Comparison of ENCODE assay signal across 30 cellular contexts in genomic region chr13:43693639-43694038, GRCh38.
"Had no signal": no experiment of that assay in that cellular context is flagged by ENCODE, and none has a peak within 500 bp of the region (broad histone marks: within the 10 kb centered on the region; RNA-seq: fewer than 3 reads in every experiment).

No MANE protein-coding gene starts in this region.

- FAIRE-seq: islet of Langerhans, small intestine, urothelium cell line had no signal

- H3K4me1 ChIP-seq: left lung, prostate gland, spleen, suprapubic skin, tibial artery, upper lobe of right lung had no signal

- H3K27ac ChIP-seq: left lung, ovary, prostate gland, sigmoid colon, spleen, suprapubic skin, thoracic aorta, tibial artery, upper lobe of right lung had no signal

- DNase-seq: hippocampal formation; immature natural killer cell; kidney; left colon; left lung; mesendoderm; naive B cell; natural killer cell; nephron progenitor cell; ovary; posterior cingulate gyrus; retina; right cardiac atrium; sigmoid colon; small intestine; spleen; stimulated activated CD4-positive, alpha-beta T cell treated with anti-CD3 and anti-CD28 coated beads, Interleukin-4, amount 100 ng/mL, for 24 hours; stimulated activated naive CD4-positive, alpha-beta T cell; tibial artery; trophoblast cell; upper lobe of right lung had no signal

- ATAC-seq: left colon; left lung; natural killer cell; right cardiac atrium; stimulated activated effector memory CD8-positive, alpha-beta T cell treated with anti-CD3 and anti-CD28 coated beads, Interleukin-12 subunit alpha, Interleukin-12 subunit beta, amount 100 ng/mL, for 72 hours; upper lobe of right lung had no signal

- H3K4me3 Mint-ChIP-seq: immature natural killer cell; mesothelial cell of epicardium; naive B cell; natural killer cell; nephron progenitor cell; stimulated activated effector memory CD8-positive, alpha-beta T cell treated with anti-CD3 and anti-CD28 coated beads, Interleukin-12 subunit alpha, Interleukin-12 subunit beta, amount 100 ng/mL, for 72 hours; stimulated activated naive CD8-positive, alpha-beta T cell treated with anti-CD3 and anti-CD28 coated beads, Interleukin-15, Interleukin-2, amounts not matched to agents 100 ng/mL and 50 ng/mL, for 24 hours had no signal

- H3K9me3 Mint-ChIP-seq: immature natural killer cell; mesothelial cell of epicardium; naive B cell; nephron progenitor cell; stimulated activated effector memory CD8-positive, alpha-beta T cell treated with anti-CD3 and anti-CD28 coated beads, Interleukin-12 subunit alpha, Interleukin-12 subunit beta, amount 100 ng/mL, for 72 hours; stimulated activated naive CD8-positive, alpha-beta T cell treated with anti-CD3 and anti-CD28 coated beads, Interleukin-15, Interleukin-2, amounts not matched to agents 100 ng/mL and 50 ng/mL, for 24 hours had no signal

- H3K9me3 ChIP-seq: left lung, ovary, prostate gland, sigmoid colon, spleen, suprapubic skin, thoracic aorta, tibial artery, upper lobe of right lung had no signal

- H3K4me1 Mint-ChIP-seq: immature natural killer cell; naive B cell; natural killer cell; nephron progenitor cell; stimulated activated effector memory CD8-positive, alpha-beta T cell treated with anti-CD3 and anti-CD28 coated beads, Interleukin-12 subunit alpha, Interleukin-12 subunit beta, amount 100 ng/mL, for 72 hours had no signal

- H3K36me3 Mint-ChIP-seq: immature natural killer cell; mesothelial cell of epicardium; naive B cell; natural killer cell; stimulated activated effector memory CD8-positive, alpha-beta T cell treated with anti-CD3 and anti-CD28 coated beads, Interleukin-12 subunit alpha, Interleukin-12 subunit beta, amount 100 ng/mL, for 72 hours had no signal

- H3K36me3 ChIP-seq: left lung, ovary, prostate gland, sigmoid colon, spleen, suprapubic skin, thoracic aorta, tibial artery, upper lobe of right lung had no signal

- H3K27ac Mint-ChIP-seq: immature natural killer cell; mesothelial cell of epicardium; naive B cell; natural killer cell; nephron progenitor cell; stimulated activated effector memory CD8-positive, alpha-beta T cell treated with anti-CD3 and anti-CD28 coated beads, Interleukin-12 subunit alpha, Interleukin-12 subunit beta, amount 100 ng/mL, for 72 hours; stimulated activated naive CD8-positive, alpha-beta T cell treated with anti-CD3 and anti-CD28 coated beads, Interleukin-15, Interleukin-2, amounts not matched to agents 100 ng/mL and 50 ng/mL, for 24 hours had no signal

- H3K4me3 ChIP-seq: left lung, lung, ovary, prostate gland, sigmoid colon, spleen, suprapubic skin, thoracic aorta, tibial artery, upper lobe of right lung had no signal

- H3K27me3 ChIP-seq: ovary, sigmoid colon, spleen, suprapubic skin, tibial artery, upper lobe of right lung had no signal
